17 cellular contexts compared by ENCODE assay signal in the genomic region with DNA sequence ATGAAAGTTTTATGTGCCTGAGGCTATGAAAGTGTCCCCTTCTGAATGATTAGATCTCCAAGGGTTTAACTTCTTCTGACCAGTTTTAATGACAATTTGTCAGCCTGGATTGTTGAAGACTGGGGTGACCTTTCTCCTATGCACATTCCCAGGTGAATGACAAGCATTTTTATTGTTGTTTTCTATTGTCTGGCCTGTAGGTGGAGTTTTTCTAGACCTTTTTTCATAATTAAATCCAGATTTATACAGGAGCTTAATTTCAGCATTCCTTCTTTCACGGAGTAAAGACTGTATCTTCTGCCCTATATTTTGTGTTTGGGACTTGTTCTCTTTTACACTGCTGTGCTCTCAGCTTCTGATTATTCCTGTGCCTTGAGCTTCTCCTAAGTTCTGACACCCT.
A peak's percentile ranks its signal among the peaks of the same experiment; 100 is the strongest.
DNase-seq lines count a peak whose midpoint lies in the region; FAIRE-seq and TF ChIP-seq lines count a peak whose summit lies in the region.
"Had no signal": no experiment of that assay in that cellular context is flagged by ENCODE, and none has a peak within 500 bp of the region (broad histone marks: within the 10 kb centered on the region; RNA-seq: fewer than 3 reads in every experiment).

No MANE protein-coding gene starts in this region.

- peaks cover 4% of the 10 kb centered on the region for H3K36me3 Mint-ChIP-seq in type B pancreatic cell
- no peaks in the 10 kb centered on the region for H3K36me3 Mint-ChIP-seq in osteocyte (ENCODE audit: unreplicated experiment)

- no peaks in the 10 kb centered on the region for H3K9me3 Mint-ChIP-seq in type B pancreatic cell
- no peaks in the 10 kb centered on the region for H3K9me3 Mint-ChIP-seq in osteocyte (ENCODE audit: unreplicated experiment)
- H3K9me3 Mint-ChIP-seq: activated T-helper 1 cell treated with anti-CD3 and anti-CD28 coated beads, Interleukin-12 subunit alpha, Interleukin-12 subunit beta, Interleukin-2, Interleukin-4 antibody, amounts not matched to agents 30 ng/mL and 10 ng/mL and 1 ng/mL, durations not matched to agents 14 hours and 24 hours and 36 hours had no signal

- CTCF ChIA-PET in RWPE1 (lab: Yijun Ruan, JAX) = interaction anchor here (0.6 to 1.1 kb wide), 2 partner anchors 19 to 317 kb away, joined by 3 to 4 read pairs; no protein-coding TSS in a partner anchor

- no peak overlapping the region for H3K4me3 ChIP-seq in fibroblast of villous mesenchyme (ENCODE audit: low read depth, low read length)
- H3K4me3 ChIP-seq: A549, body of pancreas, thyroid gland had no signal

- H3K27me3 Mint-ChIP-seq in type B pancreatic cell (peaks cover 5% of the 10 kb centered on the region), osteocyte (ENCODE audit: unreplicated experiment) (peaks cover under 1% of the 10 kb centered on the region)

- POLR2A ChIA-PET in RWPE1 (lab: Yijun Ruan, JAX; ENCODE audit: low non-redundant PET) = no interaction called here

- DNase-seq in NCI-H82 (lab: John Stamatoyannopoulos, UW) = peak; percentile 19
- no peak for DNase-seq in NCI-H82 treated with DMSO at 0.1 percent for 48 hours (lab: John Stamatoyannopoulos, UW; ENCODE audit: unreplicated experiment)
- DNase-seq in RWPE1 (ENCODE audit: low spot score) = peak; percentile 9
- DNase-seq in fibroblast of villous mesenchyme (ENCODE audit: low read depth) = peak; percentile 58
- DNase-seq in type B pancreatic cell (ENCODE audit: extremely low spot score, unreplicated experiment) = no peak
- DNase-seq in NCI-H1105 (lab: John Stamatoyannopoulos, UW) = no peak
- no peak for DNase-seq in RCC 7860 (ENCODE audit: low spot score)
- no peak for DNase-seq in osteocyte (ENCODE audit: extremely low spot score, unreplicated experiment)
- DNase-seq: body of pancreas, NCI-H1048, NCI-H524, SIG-M5, thyroid gland had no signal

- H3K27ac Mint-ChIP-seq in type B pancreatic cell (no peak overlapping the region), osteocyte (ENCODE audit: unreplicated experiment) (no peak overlapping the region)
- H3K27ac Mint-ChIP-seq: activated T-helper 1 cell treated with anti-CD3 and anti-CD28 coated beads, Interleukin-12 subunit alpha, Interleukin-12 subunit beta, Interleukin-2, Interleukin-4 antibody, amounts not matched to agents 30 ng/mL and 10 ng/mL and 1 ng/mL, durations not matched to agents 14 hours and 24 hours and 36 hours had no signal

- H3K4me1 Mint-ChIP-seq in type B pancreatic cell (ENCODE audit: unreplicated experiment) (peaks cover 5% of the 10 kb centered on the region), osteocyte (ENCODE audit: unreplicated experiment) (peaks cover 2% of the 10 kb centered on the region)

- TF ChIP-seq CTCF in RWPE1 (conservative IDR thresholded peaks at IDR 0.05; ENCODE audit: low read depth) = no peak
- TF ChIP-seq CTCF in fibroblast of villous mesenchyme (IDR thresholded peaks at IDR 0.05; ENCODE audit: insufficient read depth, low read depth, low read length) = peak; percentile 25
- TF ChIP-seq CTCF in type B pancreatic cell (conservative IDR thresholded peaks at IDR 0.05) = peak; percentile 42
- no peak for TF ChIP-seq CTCF in osteocyte (IDR thresholded peaks at IDR 0.05)

- H3K4me3 Mint-ChIP-seq in type B pancreatic cell (no peak overlapping the region), osteocyte (ENCODE audit: unreplicated experiment) (no peak overlapping the region)
- H3K4me3 Mint-ChIP-seq: activated T-helper 1 cell treated with anti-CD3 and anti-CD28 coated beads, Interleukin-12 subunit alpha, Interleukin-12 subunit beta, Interleukin-2, Interleukin-4 antibody, amounts not matched to agents 30 ng/mL and 10 ng/mL and 1 ng/mL, durations not matched to agents 14 hours and 24 hours and 36 hours had no signal

- no peak for FAIRE-seq in RCC 7860 (lab: Jason Lieb, UNC)
- FAIRE-seq: A549 had no signal

- no peak overlapping the region for H3K27ac ChIP-seq in RWPE1
- H3K27ac ChIP-seq: A549, body of pancreas, epithelial cell of prostate, HL-60, thyroid gland had no signal

Comparison
In these comparisons a context has a peak if more than half of its experiments do, and no peak if none do; other contexts are left out.
1. DNase-seq: peak in NCI-H82 (single experiment), RWPE1 (single experiment) and fibroblast of villous mesenchyme (single experiment); none in NCI-H82 treated with DMSO at 0.1 percent for 48 hours (single experiment), type B pancreatic cell (single experiment), NCI-H1105 (single experiment), RCC 7860 (single experiment) and osteocyte (single experiment).
2. CTCF ChIP-seq: peak in fibroblast of villous mesenchyme (single experiment) and type B pancreatic cell (single experiment); none in RWPE1 (single experiment) and osteocyte (single experiment).